ENCODE assay signal across 1 cellular context in the genomic region with DNA sequence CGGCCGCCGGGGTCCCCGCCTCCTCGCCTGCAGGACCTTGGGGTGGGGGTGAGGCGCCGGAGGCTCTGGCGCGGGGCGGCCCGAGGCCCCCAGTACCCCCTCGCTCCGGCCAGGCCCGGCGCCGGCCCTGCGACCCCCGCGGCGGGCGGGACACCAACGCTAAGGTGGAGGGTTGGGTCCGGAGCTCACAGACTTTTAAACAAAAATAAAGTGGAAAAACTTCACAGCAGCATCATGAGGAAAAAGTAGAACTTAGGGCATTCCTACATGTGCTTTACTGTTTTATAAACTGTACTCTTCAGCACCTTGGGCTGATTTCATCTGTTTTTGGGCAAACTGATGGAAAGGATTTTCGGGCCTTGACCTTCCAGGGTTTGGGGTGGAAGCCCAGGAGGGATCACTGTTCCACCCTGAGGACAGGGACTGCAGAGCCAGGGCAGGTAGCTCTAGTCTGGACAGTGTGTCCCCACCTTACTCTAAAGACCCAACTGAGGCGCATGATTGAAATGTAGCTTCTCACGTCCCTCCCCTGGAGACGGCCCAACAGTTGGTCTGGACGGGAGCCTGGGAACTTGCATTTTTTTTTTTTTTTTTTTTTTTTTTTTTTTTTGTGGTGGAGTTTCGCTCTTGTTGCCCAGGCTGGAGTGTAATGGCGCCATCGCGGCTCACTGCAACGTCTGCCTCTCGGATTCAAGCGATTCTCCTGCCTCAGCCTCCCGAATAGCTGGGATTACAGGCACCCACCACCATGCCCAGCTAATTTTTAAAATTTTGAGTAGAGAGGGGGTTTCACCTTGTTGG.
TF ChIP-seq lines count a peak whose summit lies in the region.

No MANE protein-coding gene starts in this region.

TF ChIP-seq in SK-N-SH treated with all-trans-retinoic acid at 6 μM for 48 hours, 23 proteins besides CTCF, POLR2A, EP300 and RAD21 (continued from another document):
- TF ChIP-seq, protein P1, sequence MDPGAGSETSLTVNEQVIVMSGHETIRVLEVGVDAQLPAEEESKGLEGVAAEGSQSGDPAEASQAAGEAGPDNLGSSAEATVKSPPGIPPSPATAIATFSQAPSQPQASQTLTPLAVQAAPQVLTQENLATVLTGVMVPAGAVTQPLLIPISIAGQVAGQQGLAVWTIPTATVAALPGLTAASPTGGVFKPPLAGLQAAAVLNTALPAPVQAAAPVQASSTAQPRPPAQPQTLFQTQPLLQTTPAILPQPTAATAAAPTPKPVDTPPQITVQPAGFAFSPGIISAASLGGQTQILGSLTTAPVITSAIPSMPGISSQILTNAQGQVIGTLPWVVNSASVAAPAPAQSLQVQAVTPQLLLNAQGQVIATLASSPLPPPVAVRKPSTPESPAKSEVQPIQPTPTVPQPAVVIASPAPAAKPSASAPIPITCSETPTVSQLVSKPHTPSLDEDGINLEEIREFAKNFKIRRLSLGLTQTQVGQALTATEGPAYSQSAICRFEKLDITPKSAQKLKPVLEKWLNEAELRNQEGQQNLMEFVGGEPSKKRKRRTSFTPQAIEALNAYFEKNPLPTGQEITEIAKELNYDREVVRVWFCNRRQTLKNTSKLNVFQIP (CRISPR knock-in tag; IDR thresholded peaks at IDR 0.05; ENCODE audit: borderline replicate concordance, low read depth) = no peak
